In the genomic region with DNA sequence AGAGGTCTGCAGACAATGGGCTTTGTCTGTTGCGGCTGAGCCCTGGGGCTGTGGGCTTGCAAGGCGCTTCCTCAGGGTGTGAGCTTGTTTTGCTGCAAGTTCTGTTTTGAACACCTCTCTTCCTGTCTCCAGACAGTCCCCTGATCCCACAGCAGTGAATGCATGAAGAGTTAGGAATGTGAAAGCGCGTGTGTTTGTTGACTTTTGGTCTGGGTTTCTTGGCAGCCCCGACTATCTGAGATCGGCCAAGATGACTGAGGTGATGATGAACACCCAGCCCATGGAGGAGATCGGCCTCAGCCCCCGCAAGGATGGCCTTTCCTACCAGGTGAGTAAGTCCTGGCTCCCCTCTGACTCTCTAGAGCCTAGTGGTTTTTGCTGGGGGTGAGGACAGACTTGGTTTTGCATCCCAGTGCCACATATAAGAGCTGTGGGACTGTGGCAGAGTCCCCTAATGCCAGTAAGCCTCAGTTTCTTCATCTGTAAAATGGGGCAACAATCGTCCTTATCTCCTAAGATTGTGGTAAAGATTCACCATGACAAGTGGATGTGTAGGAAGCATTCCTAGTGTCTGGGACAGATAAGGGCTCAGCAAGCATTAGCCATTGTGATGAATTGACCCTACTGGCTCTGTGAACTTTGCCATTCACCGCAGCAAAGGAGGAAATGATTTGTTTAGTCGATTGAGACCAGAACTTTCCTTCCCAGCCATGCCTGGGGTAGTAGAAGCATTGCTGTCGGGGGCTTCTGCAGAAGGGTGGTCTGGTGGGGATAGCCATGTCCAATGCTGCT, we compare ENCODE assay signal across 8 cellular contexts. TPM values are rescaled to one million over a fixed set of nuclear protein-coding genes. Genes with fewer than 3 reads are reported as not detected.
DNase-seq lines count a peak whose midpoint lies in the region; FAIRE-seq and TF ChIP-seq lines count a peak whose summit lies in the region.

No MANE protein-coding gene starts in this region.

- no TSS peak for BruUV-seq in endothelial cell of umbilical vein (replicated peaks; lab: Mats Ljungman, UMichigan)

- H3K9me3 ChIP-seq in endothelial cell of umbilical vein (replicated peaks; ENCODE audit: control insufficient read depth, insufficient read depth, low read length) = no peaks in the 10 kb centered on the region
- no peaks in the 10 kb centered on the region for H3K9me3 ChIP-seq in parathyroid adenoma (ENCODE audit: control insufficient read depth, low read length)

- H2AFZ ChIP-seq in endothelial cell of umbilical vein (ENCODE audit: low read depth, low read length) (no peak overlapping the region), parathyroid adenoma (no peak overlapping the region)

- no peak for TF ChIP-seq CTCF in GM12875 (IDR thresholded peaks at IDR 0.05; ENCODE audit: borderline replicate concordance, insufficient read depth, low read depth, low read length)
- TF ChIP-seq CTCF in endothelial cell of umbilical vein (IDR thresholded peaks at IDR 0.05; ENCODE audit: extremely low read depth in 1 of 2, insufficient read depth in 1 of 2, low read depth in 1 of 2, low read length in 2 of 2) = no peak
- TF ChIP-seq CTCF in parathyroid adenoma (IDR thresholded peaks at IDR 0.05) = no peak

- peak; percentile 53 for FAIRE-seq in endothelial cell of umbilical vein (lab: Jason Lieb, UNC)

- POLR2A ChIA-PET in endothelial cell of umbilical vein (lab: Charles Lee) = no interaction called here

- H3K9me1 ChIP-seq in endothelial cell of umbilical vein (replicated peaks; ENCODE audit: control insufficient read depth, extremely low read depth, insufficient read depth, low read length) = no peaks in the 10 kb centered on the region

- H3K4me2 ChIP-seq in endothelial cell of umbilical vein (ENCODE audit: insufficient read depth, low read length) (no peak overlapping the region), parathyroid adenoma (ENCODE audit: low read length) (peak overlapping the region; percentile 85)

- H4K20me1 ChIP-seq in endothelial cell of umbilical vein (replicated peaks; ENCODE audit: control insufficient read depth, extremely low read depth, insufficient read depth, low read length) = no peaks in the 10 kb centered on the region

- TF ChIP-seq POLR2A in endothelial cell of umbilical vein (IDR thresholded peaks at IDR 0.05; ENCODE audit: low read depth, low read length) = no peak

- intact Hi-C loops in endothelial cell of umbilical vein (cut with micrococcal nuclease) = loop anchor here (5.0 kb wide), 3 partner anchors 38 to 87 kb away; a partner anchor contains a TSS

- H3K9ac ChIP-seq in endothelial cell of umbilical vein (replicated peaks; ENCODE audit: extremely low read depth, insufficient read depth, low read length) = no peak overlapping the region
- H3K9ac ChIP-seq in parathyroid adenoma = no peak overlapping the region

- dilution Hi-C loops in endothelial cell of umbilical vein (cut with MboI; ENCODE audit: extremely low pct_ligation_motif_present, low sequenced_read_pairs) = no loop called here

- H3K4me1 ChIP-seq in endothelial cell of umbilical vein (ENCODE audit: control insufficient read depth, extremely low read depth, insufficient read depth, low read length) (peaks cover 9% of the 10 kb centered on the region), parathyroid adenoma (peaks cover 24% of the 10 kb centered on the region)

- H3K27me3 ChIP-seq in endothelial cell of umbilical vein (ENCODE audit: control insufficient read depth in 2 of 2, insufficient read depth in 2 of 2, low read length in 2 of 2) = peaks cover 21 to 22% of the 10 kb centered on the region in 2 experiments
- no peaks in the 10 kb centered on the region for H3K27me3 ChIP-seq in parathyroid adenoma (ENCODE audit: control insufficient read depth, insufficient read depth, low read length)

- DNase-seq in T-helper 2 cell = peak in 3 of 5 experiments; percentile 35 to 65 (median 36)
- peak; percentile 14 for DNase-seq in endothelial cell of umbilical vein (ENCODE audit: low read depth, low spot score)
- no peak for DNase-seq in NCI-H774 (lab: John Stamatoyannopoulos, UW)
- no peak for DNase-seq in NK-92 (lab: John Stamatoyannopoulos, UW; ENCODE audit: unreplicated experiment)
- DNase-seq in Kasumi-1 (lab: John Stamatoyannopoulos, UW) = no peak
- no peak for DNase-seq in cortex of kidney (lab: John Stamatoyannopoulos, UW)

- no peaks in the 10 kb centered on the region for H3K36me3 ChIP-seq in endothelial cell of umbilical vein (ENCODE audit: control insufficient read depth in 2 of 2, extremely low read depth in 1 of 2, insufficient read depth in 2 of 2, low read length in 2 of 2)
- no peaks in the 10 kb centered on the region for H3K36me3 ChIP-seq in parathyroid adenoma (ENCODE audit: control insufficient read depth, insufficient read depth, low read length)

- H3K27ac ChIP-seq in endothelial cell of umbilical vein (ENCODE audit: insufficient read depth, low read depth, low read length) (no peak overlapping the region), parathyroid adenoma (peak overlapping the region; percentile 94)

- CTCF ChIA-PET in endothelial cell of umbilical vein (lab: Charles Lee) = interaction anchor here (1.0 to 1.3 kb wide), 3 partner anchors 9 to 477 kb away, joined by 3 to 10 read pairs (median 3); no protein-coding TSS in a partner anchor

- H3K79me2 ChIP-seq in endothelial cell of umbilical vein (ENCODE audit: control insufficient read depth, insufficient read depth, low read length) = no peaks in the 10 kb centered on the region
- peaks cover 44% of the 10 kb centered on the region for H3K79me2 ChIP-seq in parathyroid adenoma

- peak overlapping the region; percentile 36 for H3K4me3 ChIP-seq in GM12875 (ENCODE audit: low read depth, low read length)
- H3K4me3 ChIP-seq in endothelial cell of umbilical vein (replicated peaks in 1 of 3; ENCODE audit: insufficient read depth in 1 of 3, low read depth in 1 of 3, low read length in 3 of 3) = no peak overlapping the region
- H3K4me3 ChIP-seq in parathyroid adenoma (ENCODE audit: low read depth, low read length) = peak overlapping the region; percentile 94

TF ChIP-seq in endothelial cell of umbilical vein, 7 proteins besides CTCF, POLR2A, EP300 and RAD21:
- TF ChIP-seq EZH2 (IDR thresholded peaks at IDR 0.05; ENCODE audit: borderline replicate concordance, low read depth, low read length, severe bottlenecking) = no peak
- TF ChIP-seq MYC (IDR thresholded peaks at IDR 0.05; ENCODE audit: low read depth, low read length) = no peak
- TF ChIP-seq FOS (IDR thresholded peaks at IDR 0.05; ENCODE audit: borderline replicate concordance, insufficient read depth, low read length) = no peak
- TF ChIP-seq GATA2 (IDR thresholded peaks at IDR 0.05; ENCODE audit: insufficient read depth, insufficient read length, low read depth, low read length) = no peak
- TF ChIP-seq JUN (IDR thresholded peaks at IDR 0.05; ENCODE audit: borderline replicate concordance, insufficient read depth, insufficient read length, low read depth) = no peak
- no peak for TF ChIP-seq POLR2AphosphoS5 (IDR thresholded peaks at IDR 0.05; ENCODE audit: insufficient read depth, low read depth, low read length)
- TF ChIP-seq, protein P1, sequence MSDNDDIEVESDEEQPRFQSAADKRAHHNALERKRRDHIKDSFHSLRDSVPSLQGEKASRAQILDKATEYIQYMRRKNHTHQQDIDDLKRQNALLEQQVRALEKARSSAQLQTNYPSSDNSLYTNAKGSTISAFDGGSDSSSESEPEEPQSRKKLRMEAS (IDR thresholded peaks at IDR 0.05; ENCODE audit: insufficient read depth, insufficient read length) = no peak

RNA-seq across cellular contexts. Expression of a gene that starts 3.0 kb away (rescaled TPM):
- 2.9 and 5.5 TPM in 2 replicates for total RNA-seq in endothelial cell of umbilical vein
- polyA plus RNA-seq in endothelial cell of umbilical vein = 5.3 and 6.1 TPM in 2 replicates
- polyA plus RNA-seq in endothelial cell of umbilical vein (2011; cell fraction: cytosol; rRNA removed) = 3.0 and 3.1 TPM in 2 replicates
- 1.4 and 2.0 TPM in 2 replicates for polyA plus RNA-seq in endothelial cell of umbilical vein (2011; cell fraction: nucleus; rRNA removed)
- polyA plus RNA-seq in endothelial cell of umbilical vein (2012) = 8.0 and 10.9 TPM in 2 replicates
- 8.1 and 10.6 TPM in 2 replicates for polyA minus RNA-seq in endothelial cell of umbilical vein
- not detected for polyA minus RNA-seq in endothelial cell of umbilical vein (2011; cell fraction: cytosol; rRNA and poly(A)+ RNA removed)
- 1.5 and 5.3 TPM in 2 replicates for polyA minus RNA-seq in endothelial cell of umbilical vein (2011; cell fraction: nucleus; rRNA and poly(A)+ RNA removed)

Comparison
In these comparisons a context has a peak if more than half of its experiments do, and no peak if none do; other contexts are left out.
1. H3K4me3 ChIP-seq: peak in GM12875 (single experiment) and parathyroid adenoma (single experiment); none in endothelial cell of umbilical vein (0 of 3).
2. DNase-seq: peak in T-helper 2 cell (3 of 5) and endothelial cell of umbilical vein (single experiment); none in NCI-H774 (single experiment), NK-92 (single experiment), Kasumi-1 (0 of 2) and cortex of kidney (single experiment).